ENCODE assay signal across 17 cellular contexts in the genomic region with DNA sequence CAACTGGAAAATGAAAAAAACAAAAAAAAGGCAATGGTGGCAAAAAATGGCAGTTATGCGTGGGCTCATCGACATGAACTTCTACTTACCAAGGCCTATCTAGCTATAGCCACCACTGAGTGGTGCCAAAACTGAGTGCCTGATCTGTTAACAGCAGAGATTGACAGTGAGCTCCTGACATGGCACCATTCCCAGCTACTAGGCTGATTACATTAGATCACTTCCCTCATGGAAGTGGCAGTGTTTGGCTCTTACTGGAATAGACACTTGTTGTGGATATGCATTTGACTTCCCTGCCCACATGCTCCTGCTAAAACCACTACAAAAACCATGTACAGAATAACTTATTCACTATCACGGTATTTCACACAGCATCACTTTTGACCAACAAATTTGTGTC.
DNase-seq lines count a peak whose midpoint lies in the region; ATAC-seq, FAIRE-seq and TF ChIP-seq lines count a peak whose summit lies in the region.
"Had no signal": no experiment of that assay in that cellular context is flagged by ENCODE, and none has a peak within 500 bp of the region (broad histone marks: within the 10 kb centered on the region; RNA-seq: fewer than 3 reads in every experiment).

No MANE protein-coding gene starts in this region.

- no peak for TF ChIP-seq RAD21 in A549 (conservative IDR thresholded peaks at IDR 0.05 in 1 of 2, IDR thresholded peaks at IDR 0.05 in 1 of 2)

- ATAC-seq in A549 (no peak), left cardiac atrium (peak; percentile 23 to 63), HG03571 (IDR thresholded peaks at IDR 0.05; ENCODE audit: unreplicated experiment) (no peak)

- no peak for TF ChIP-seq CTCF in A549 (IDR thresholded peaks at IDR 0.05)
- no peak for TF ChIP-seq CTCF in tibial nerve (IDR thresholded peaks at IDR 0.05)
- TF ChIP-seq CTCF in GM20000 (IDR thresholded peaks at IDR 0.05; ENCODE audit: extremely low read depth, missing control alignments): no peak

- intact Hi-C loops in left cardiac atrium (cut with DNase I): no loop called here

- no peaks in the 10 kb centered on the region for H3K27me3 ChIP-seq in tibial nerve

- TF ChIP-seq EP300 in A549 (IDR thresholded peaks at IDR 0.05): no peak
- no peak for TF ChIP-seq EP300 in tibial nerve (IDR thresholded peaks at IDR 0.05)

- H3K9me3 ChIP-seq in A549: no peaks in the 10 kb centered on the region
- H3K9me3 ChIP-seq in tibial nerve: no peaks in the 10 kb centered on the region

- H3K4me1 ChIP-seq in A549: peaks cover 59% of the 10 kb centered on the region
- no peaks in the 10 kb centered on the region for H3K4me1 ChIP-seq in tibial nerve

- TF ChIP-seq POLR2A in A549 (IDR thresholded peaks at IDR 0.05; ENCODE audit: low read length) (no peak), tibial nerve (IDR thresholded peaks at IDR 0.05) (no peak)

- POLR2A ChIA-PET in A549 (lab: Yijun Ruan, JAX): no interaction called here

- no peaks in the 10 kb centered on the region for H3K36me3 ChIP-seq in tibial nerve

- H3K4me2 ChIP-seq in A549: no peak overlapping the region

- H3K4me3 ChIP-seq in A549: no peak overlapping the region
- H3K4me3 ChIP-seq in tibial nerve: no peak overlapping the region

- WGBS in A549 (ENCODE audit: missing lambda C conversion rate): 97% methylated on average over 3 of the region's 3 CpGs
- WGBS in tibial nerve, 2 donors: 91 to 93% methylated on average over 3 of the region's 3 CpGs

- CTCF ChIA-PET in A549 (lab: Yijun Ruan, JAX): interaction anchor here (1.1 to 2.1 kb wide), 2 partner anchors 354 to 356 kb away, joined by 3 to 6 read pairs; no protein-coding TSS in a partner anchor

- FAIRE-seq in A549 (lab: Jason Lieb, UNC): no peak
- FAIRE-seq: GM12892 had no signal

- DNase-seq in A549 (ENCODE audit: low read depth in 1 of 2, low spot score in 1 of 2) (no peak), left cardiac atrium (peak; percentile 36), myocyte (ENCODE audit: low read depth) (peak; percentile 76), tibial nerve (ENCODE audit: low spot score in 2 of 2) (no peak), GM20000 (ENCODE audit: low spot score) (no peak), NCI-H1048 (lab: John Stamatoyannopoulos, UW) (no peak)
- DNase-seq: activated CD4-positive, alpha-beta T cell treated with anti-CD3 and anti-CD28 coated beads for 1 hour; aorta; caudate nucleus; CD4-positive, alpha-beta memory T cell; NCI-H1105; NCI-H2029; NCI-H345; NCI-H748 treated with DMSO at 0.1 percent for 48 hours had no signal

- H3K27ac ChIP-seq in A549: peak overlapping the region; percentile 48 to 79; a peak in 4 of 6 replicates
- H3K27ac ChIP-seq in angular gyrus (ENCODE audit: low read depth, low read length): peak overlapping the region; percentile 18
- H3K27ac ChIP-seq in tibial nerve: peak overlapping the region in 2 of 4 donors; percentile 71 to 73

TF ChIP-seq in A549, 52 proteins besides CTCF, POLR2A, EP300 and RAD21:
- TF ChIP-seq RNF2 (IDR thresholded peaks at IDR 0.05; ENCODE audit: borderline replicate concordance, low read depth) (no peak), BHLHE40 (IDR thresholded peaks at IDR 0.05; ENCODE audit: low read depth, low read length) (no peak), CHD2 (IDR thresholded peaks at IDR 0.05; ENCODE audit: low read length, partially characterized antibody) (no peak), JUNB (IDR thresholded peaks at IDR 0.05) (no peak), ZSCAN20 (CRISPR knock-in tag; IDR thresholded peaks at IDR 0.05) (no peak), NR3C1 (IDR thresholded peaks at IDR 0.05) (no peak), ESRRA (IDR thresholded peaks at IDR 0.05; ENCODE audit: borderline replicate concordance, low read length) (no peak)
- TF ChIP-seq, protein P1, sequence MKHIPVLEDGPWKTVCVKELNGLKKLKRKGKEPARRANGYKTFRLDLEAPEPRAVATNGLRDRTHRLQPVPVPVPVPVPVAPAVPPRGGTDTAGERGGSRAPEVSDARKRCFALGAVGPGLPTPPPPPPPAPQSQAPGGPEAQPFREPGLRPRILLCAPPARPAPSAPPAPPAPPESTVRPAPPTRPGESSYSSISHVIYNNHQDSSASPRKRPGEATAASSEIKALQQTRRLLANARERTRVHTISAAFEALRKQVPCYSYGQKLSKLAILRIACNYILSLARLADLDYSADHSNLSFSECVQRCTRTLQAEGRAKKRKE (CRISPR knock-in tag; IDR thresholded peaks at IDR 0.05; ENCODE audit: low read depth): no peak
- TF ChIP-seq, protein P2, sequence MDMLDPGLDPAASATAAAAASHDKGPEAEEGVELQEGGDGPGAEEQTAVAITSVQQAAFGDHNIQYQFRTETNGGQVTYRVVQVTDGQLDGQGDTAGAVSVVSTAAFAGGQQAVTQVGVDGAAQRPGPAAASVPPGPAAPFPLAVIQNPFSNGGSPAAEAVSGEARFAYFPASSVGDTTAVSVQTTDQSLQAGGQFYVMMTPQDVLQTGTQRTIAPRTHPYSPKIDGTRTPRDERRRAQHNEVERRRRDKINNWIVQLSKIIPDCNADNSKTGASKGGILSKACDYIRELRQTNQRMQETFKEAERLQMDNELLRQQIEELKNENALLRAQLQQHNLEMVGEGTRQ (IDR thresholded peaks at IDR 0.05): no peak
TF ChIP-seq in A549: peak in this region for 0.

Comparison
In these comparisons a context has a peak if more than half of its experiments do, and no peak if none do; other contexts are left out.
1. ATAC-seq: peak in left cardiac atrium (2 of 2); none in A549 (0 of 2) and HG03571 (single experiment).
2. DNase-seq: peak in left cardiac atrium (single experiment) and myocyte (single experiment); none in A549 (0 of 2), tibial nerve (0 of 2), GM20000 (single experiment) and NCI-H1048 (single experiment).